Comparison of ENCODE assay signal across 8 cellular contexts in genomic region chr11:83284501-83285051, GRCh38. TPM values are rescaled to one million over a fixed set of nuclear protein-coding genes. Genes with fewer than 3 reads are reported as not detected.
DNase-seq lines count a peak whose midpoint lies in the region; ATAC-seq and TF ChIP-seq lines count a peak whose summit lies in the region.

No MANE protein-coding gene starts in this region.

- intact Hi-C loops in natural killer cell (cut with micrococcal nuclease) = loop anchor here (1.0 to 2.0 kb wide), 3 partner anchors 90 to 212 kb away; no protein-coding TSS in a partner anchor

- peaks cover 14% of the 10 kb centered on the region for H3K27me3 Mint-ChIP-seq in CD4-positive, CD25-positive, alpha-beta regulatory T cell
- H3K27me3 Mint-ChIP-seq in central memory CD8-positive, alpha-beta T cell = no peaks in the 10 kb centered on the region
- H3K27me3 Mint-ChIP-seq in natural killer cell (ENCODE audit: low read depth in 2 of 2) = peaks cover 0 to 8% of the 10 kb centered on the region in 2 donors

- peaks cover 21 to 59% (median 45%) of the 10 kb centered on the region in 4 donors for H3K4me1 Mint-ChIP-seq in CD4-positive, CD25-positive, alpha-beta regulatory T cell
- H3K4me1 Mint-ChIP-seq in central memory CD8-positive, alpha-beta T cell = peaks cover 37% of the 10 kb centered on the region
- peaks cover 26 to 29% of the 10 kb centered on the region in 2 donors for H3K4me1 Mint-ChIP-seq in natural killer cell

- H3K27ac ChIP-seq in CD4-positive, CD25-positive, alpha-beta regulatory T cell (ENCODE audit: insufficient read depth, low read length, poor library complexity, severe bottlenecking) = peak overlapping the region; percentile 98

- H3K4me3 Mint-ChIP-seq in CD4-positive, CD25-positive, alpha-beta regulatory T cell = peak overlapping the region; percentile 94 to 99 (median 98)
- peak overlapping the region; percentile 98 for H3K4me3 Mint-ChIP-seq in central memory CD8-positive, alpha-beta T cell
- peak overlapping the region; percentile 96 for H3K4me3 Mint-ChIP-seq in natural killer cell

- no peaks in the 10 kb centered on the region for H3K27me3 ChIP-seq in CD4-positive, CD25-positive, alpha-beta regulatory T cell (ENCODE audit: control insufficient read depth, insufficient read depth, low read length)

- peaks cover 0 to 4% (median 0%) of the 10 kb centered on the region in 7 donors for H3K9me3 Mint-ChIP-seq in CD4-positive, CD25-positive, alpha-beta regulatory T cell
- H3K9me3 Mint-ChIP-seq in central memory CD8-positive, alpha-beta T cell = peaks cover 5% of the 10 kb centered on the region
- H3K9me3 Mint-ChIP-seq in natural killer cell = no peaks in the 10 kb centered on the region

- ATAC-seq in CD4-positive, CD25-positive, alpha-beta regulatory T cell (ENCODE audit: low read depth in 2 of 2) = no peak
- no peak for ATAC-seq in central memory CD8-positive, alpha-beta T cell (replicated peaks; ENCODE audit: extremely low read depth, poor library complexity, severe bottlenecking)
- ATAC-seq in natural killer cell = no peak
- ATAC-seq in HG02642 (IDR thresholded peaks at IDR 0.05; ENCODE audit: poor library complexity, unreplicated experiment) = no peak
- ATAC-seq in HG02840 (IDR thresholded peaks at IDR 0.05; ENCODE audit: low FRiP score, unreplicated experiment) = no peak

- TF ChIP-seq CTCF in natural killer cell (IDR thresholded peaks at IDR 0.05) (no peak), GM10248 (IDR thresholded peaks at IDR 0.05; ENCODE audit: control extremely low read depth, extremely low read depth, low read depth, missing control alignments) (no peak)

- peaks cover 2% of the 10 kb centered on the region for H3K36me3 Mint-ChIP-seq in CD4-positive, CD25-positive, alpha-beta regulatory T cell
- H3K36me3 Mint-ChIP-seq in central memory CD8-positive, alpha-beta T cell (ENCODE audit: insufficient read depth) = peaks cover 15% of the 10 kb centered on the region
- peaks cover 2% of the 10 kb centered on the region for H3K36me3 Mint-ChIP-seq in natural killer cell

- no peak for DNase-seq in CD4-positive, CD25-positive, alpha-beta regulatory T cell
- peak; percentile 30 for DNase-seq in NAMALWA (ENCODE audit: low spot score)
- DNase-seq in central memory CD8-positive, alpha-beta T cell (ENCODE audit: low spot score in 2 of 2) = no peak
- no peak for DNase-seq in natural killer cell
- no peak for DNase-seq in germinal center (ENCODE audit: low spot score)
- no peak for DNase-seq in GM10248 (ENCODE audit: extremely low spot score)

- no peaks in the 10 kb centered on the region for H3K9me3 ChIP-seq in CD4-positive, CD25-positive, alpha-beta regulatory T cell (ENCODE audit: control insufficient read depth in 2 of 2, low read length in 2 of 2)

- H3K27ac Mint-ChIP-seq in CD4-positive, CD25-positive, alpha-beta regulatory T cell = peak overlapping the region; percentile 93 to 100 (median 98)
- peak overlapping the region; percentile 99 for H3K27ac Mint-ChIP-seq in central memory CD8-positive, alpha-beta T cell (ENCODE audit: low read depth)
- peak overlapping the region; percentile 99 to 100 for H3K27ac Mint-ChIP-seq in natural killer cell

- POLR2A ChIA-PET in GM10248 (lab: Yijun Ruan, JAX) = no interaction called here

- CTCF ChIA-PET in GM10248 (lab: Yijun Ruan, JAX) = interaction anchor here (1.3 to 5.1 kb wide), 3 partner anchors 8 to 35 kb away, joined by 3 to 47 read pairs (median 4); no protein-coding TSS in a partner anchor

- peaks cover 7% of the 10 kb centered on the region for H3K36me3 ChIP-seq in CD4-positive, CD25-positive, alpha-beta regulatory T cell (ENCODE audit: control insufficient read depth, insufficient read depth, low read length)

- H3K4me1 ChIP-seq in CD4-positive, CD25-positive, alpha-beta regulatory T cell (ENCODE audit: control insufficient read depth, insufficient read depth, low read length, poor library complexity, severe bottlenecking) = peaks cover 16% of the 10 kb centered on the region

- peak overlapping the region; percentile 93 for H3K4me3 ChIP-seq in CD4-positive, CD25-positive, alpha-beta regulatory T cell (ENCODE audit: low read depth, low read length)

RNA-seq across cellular contexts. Expression of gene CCDC90B, which starts 1.6 kb away (rescaled TPM):
- total RNA-seq in CD4-positive, CD25-positive, alpha-beta regulatory T cell = 35.9 TPM
- polyA plus RNA-seq in CD4-positive, CD25-positive, alpha-beta regulatory T cell = 10 to 100 TPM; 68.5 to 77.6 (median 73.3) TPM
- 10 to 100 TPM; 27.3 to 30.2 (median 29.5) TPM for total RNA-seq in natural killer cell
